Comparison of ENCODE assay signal across 15 cellular contexts in the genomic region with DNA sequence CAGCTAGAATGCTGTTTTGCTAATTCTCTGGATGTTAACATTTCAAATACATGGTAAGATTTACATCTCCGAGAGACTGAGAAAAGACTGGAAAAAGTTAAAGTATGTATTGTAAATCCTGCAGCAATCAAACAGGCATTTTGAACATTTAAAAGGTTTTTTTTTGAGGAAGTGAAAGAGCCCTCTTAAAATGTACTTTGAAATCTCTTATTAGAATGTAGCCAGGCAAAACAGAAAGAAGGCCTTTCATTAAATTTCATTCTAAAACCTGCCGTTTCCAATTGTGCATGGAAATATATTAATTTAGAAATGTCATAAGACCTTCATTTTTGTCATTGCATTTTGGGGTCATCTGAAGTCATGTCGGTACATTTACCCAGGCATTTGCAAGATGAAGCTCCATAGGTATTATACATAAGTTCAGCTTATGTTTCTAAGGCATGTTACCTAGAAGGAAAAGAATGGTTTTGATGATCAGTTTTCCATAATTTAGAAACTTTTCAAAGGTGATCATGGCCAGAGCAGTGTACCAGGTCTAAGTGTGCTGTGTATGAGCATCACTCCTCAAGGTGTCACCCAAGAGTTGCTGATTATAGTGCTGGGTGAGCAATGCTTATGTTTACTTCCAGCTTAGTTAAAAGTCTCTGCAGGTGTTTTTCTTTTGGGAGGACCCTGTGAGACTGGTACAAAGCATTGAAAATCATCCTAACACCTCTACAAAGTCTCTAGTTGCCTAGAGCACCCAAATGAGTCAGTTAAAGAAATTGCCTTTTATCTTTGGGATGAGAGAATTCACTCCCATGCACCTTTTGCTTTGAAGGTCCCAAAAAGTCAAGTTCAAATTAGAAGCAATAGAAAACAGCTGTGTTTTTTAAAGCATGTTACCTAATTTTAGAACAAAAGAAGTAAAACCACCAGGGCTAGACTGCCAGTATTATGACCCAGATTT. TPM values are rescaled to one million over a fixed set of nuclear protein-coding genes. Genes with fewer than 3 reads are reported as not detected.
DNase-seq lines count a peak whose midpoint lies in the region; ATAC-seq and TF ChIP-seq lines count a peak whose summit lies in the region.
"Had no signal": no experiment of that assay in that cellular context is flagged by ENCODE, and none has a peak within 500 bp of the region (broad histone marks: within the 10 kb centered on the region; RNA-seq: fewer than 3 reads in every experiment).

No MANE protein-coding gene starts in this region.

- intact Hi-C loops in heart right ventricle (cut with DNase I) (loop anchor here in 4 of 10 donors (2.0 to 10.0 kb wide), 2 partner anchors 294 to 298 kb away; no protein-coding TSS in a partner anchor), Right ventricle myocardium superior (cut with DNase I) (no loop called here)
- intact Hi-C loops in activated CD4-positive, alpha-beta memory T cell treated with anti-CD3 and anti-CD28 coated beads for 36 hours (cut with micrococcal nuclease) = no loop called here

- TF ChIP-seq CTCF in heart right ventricle (IDR thresholded peaks at IDR 0.05) = peak in 5 of 9 donors; percentile 9 to 48 (median 37)

- DNase-seq in heart right ventricle (no peak), Right ventricle myocardium superior (no peak), RKO (ENCODE audit: low spot score) (peak; percentile 45), superior temporal gyrus (ENCODE audit: extremely low spot score) (peak; percentile 29)
- DNase-seq in activated CD4-positive, alpha-beta memory T cell treated with anti-CD3 and anti-CD28 coated beads for 36 hours = no peak
- DNase-seq: H7, hippocampal formation, lower lobe of right lung, NCI-H345, small intestine, upper lobe of left lung had no signal

- no peak overlapping the region for H3K27ac ChIP-seq in heart right ventricle
- H3K27ac ChIP-seq: lower lobe of right lung, upper lobe of left lung had no signal

- H3K9me3 Mint-ChIP-seq in activated CD4-positive, alpha-beta memory T cell treated with anti-CD3 and anti-CD28 coated beads for 36 hours = peaks cover 34% of the 10 kb centered on the region
- H3K9me3 Mint-ChIP-seq: activated T-helper 17 cell treated with anti-CD3 and anti-CD28 coated beads, Interleukin-2, amount 50 U/mL, for 72 hours had no signal

- CTCF ChIA-PET in activated CD4-positive, alpha-beta memory T cell treated with anti-CD3 and anti-CD28 coated beads for 36 hours (lab: Charles Lee) = no interaction called here

- H3K9me3 ChIP-seq in heart right ventricle = peaks cover 0 to 51% (median 0%) of the 10 kb centered on the region in 11 donors

- ATAC-seq in heart right ventricle = peak in 4 of 8 donors; percentile 58 to 75 (median 62)
- ATAC-seq in Right ventricle myocardium superior (ENCODE audit: poor library complexity) = no peak
- ATAC-seq in HG02884 (IDR thresholded peaks at IDR 0.05; ENCODE audit: unreplicated experiment) = peak; percentile 64
- no peak for ATAC-seq in HG03469 (IDR thresholded peaks at IDR 0.05; ENCODE audit: unreplicated experiment)
- ATAC-seq in HG03108 (IDR thresholded peaks at IDR 0.05; ENCODE audit: unreplicated experiment) = no peak
- ATAC-seq: activated T-helper 17 cell treated with anti-CD3 and anti-CD28 coated beads, Interleukin-2, amount 50 U/mL, for 72 hours; lower lobe of right lung had no signal

- peaks cover 0 to 4% (median 0%) of the 10 kb centered on the region in 9 donors for H3K36me3 ChIP-seq in heart right ventricle
- H3K36me3 ChIP-seq: lower lobe of right lung, upper lobe of left lung had no signal

- H3K4me1 Mint-ChIP-seq in activated CD4-positive, alpha-beta memory T cell treated with anti-CD3 and anti-CD28 coated beads for 36 hours (ENCODE audit: low read depth) = peaks cover 21% of the 10 kb centered on the region
- H3K4me1 Mint-ChIP-seq: activated T-helper 17 cell treated with anti-CD3 and anti-CD28 coated beads, Interleukin-2, amount 50 U/mL, for 72 hours had no signal

- peaks cover 0 to 4% (median 0%) of the 10 kb centered on the region in 9 donors for H3K4me1 ChIP-seq in heart right ventricle
- H3K4me1 ChIP-seq: lower lobe of right lung had no signal

- H3K27me3 Mint-ChIP-seq in activated CD4-positive, alpha-beta memory T cell treated with anti-CD3 and anti-CD28 coated beads for 36 hours = no peaks in the 10 kb centered on the region
- H3K27me3 Mint-ChIP-seq: activated T-helper 17 cell treated with anti-CD3 and anti-CD28 coated beads, Interleukin-2, amount 50 U/mL, for 72 hours had no signal

- no peak overlapping the region for H3K4me3 Mint-ChIP-seq in activated CD4-positive, alpha-beta memory T cell treated with anti-CD3 and anti-CD28 coated beads for 36 hours
- H3K4me3 Mint-ChIP-seq: activated T-helper 17 cell treated with anti-CD3 and anti-CD28 coated beads, Interleukin-2, amount 50 U/mL, for 72 hours had no signal

- WGBS in heart right ventricle, 2 donors = 85 to 94% methylated on average over 3 of the region's 3 CpGs

- H3K4me3 ChIP-seq in heart right ventricle = no peak overlapping the region
- H3K4me3 ChIP-seq: lower lobe of right lung, upper lobe of left lung had no signal

- H3K27me3 ChIP-seq in heart right ventricle = no peaks in the 10 kb centered on the region
- H3K27me3 ChIP-seq: upper lobe of left lung had no signal

- peaks cover 64% of the 10 kb centered on the region for H3K36me3 Mint-ChIP-seq in activated CD4-positive, alpha-beta memory T cell treated with anti-CD3 and anti-CD28 coated beads for 36 hours

- no peak overlapping the region for H3K27ac Mint-ChIP-seq in activated CD4-positive, alpha-beta memory T cell treated with anti-CD3 and anti-CD28 coated beads for 36 hours
- H3K27ac Mint-ChIP-seq: activated T-helper 17 cell treated with anti-CD3 and anti-CD28 coated beads, Interleukin-2, amount 50 U/mL, for 72 hours had no signal

- POLR2A ChIA-PET in activated CD4-positive, alpha-beta memory T cell treated with anti-CD3 and anti-CD28 coated beads for 36 hours (lab: Charles Lee) = no interaction called here

RNA-seq across cellular contexts. Expression of gene ZNF736, which starts 7.1 kb away (rescaled TPM):
- 1 to 10 TPM; 4.4 to 8.4 (median 6.4) TPM for total RNA-seq in heart right ventricle
- 1 to 10 TPM in 1 of 2 donors, under 1 TPM in 1; 0.93 to 6.4 TPM for polyA plus RNA-seq in heart right ventricle
- 3.8 TPM for total RNA-seq in Right ventricle myocardium superior
- total RNA-seq in activated CD4-positive, alpha-beta memory T cell treated with anti-CD3 and anti-CD28 coated beads for 36 hours = 10 to 100 TPM; 23.6 TPM
- total RNA-seq: H7 had no signal

Comparison
In these comparisons a context has a peak if more than half of its experiments do, and no peak if none do; other contexts are left out.
1. DNase-seq: peak in RKO (single experiment) and superior temporal gyrus (single experiment); none in heart right ventricle (0 of 2), Right ventricle myocardium superior (single experiment) and activated CD4-positive, alpha-beta memory T cell treated with anti-CD3 and anti-CD28 coated beads for 36 hours (single experiment).